Comparison of ENCODE assay signal across 10 cellular contexts in the genomic region with DNA sequence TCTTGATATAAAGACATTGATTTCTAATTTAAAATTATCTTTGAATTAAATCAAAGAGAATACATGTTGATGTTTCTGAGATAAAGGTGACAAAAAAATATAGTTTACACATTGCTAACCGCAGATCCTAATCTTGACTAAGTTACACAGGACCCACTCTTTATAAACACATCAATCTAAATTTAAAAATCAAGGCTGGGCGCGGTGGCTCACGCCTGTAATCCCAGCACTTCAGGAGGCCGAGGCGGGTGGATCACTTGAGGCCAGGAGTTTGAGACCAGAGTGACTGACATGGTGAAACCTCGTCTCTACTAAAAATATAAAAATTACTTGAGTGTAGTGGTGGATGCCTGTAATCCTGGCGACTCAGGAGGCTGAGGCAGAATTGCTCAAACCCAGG. TPM values are rescaled to one million over a fixed set of nuclear protein-coding genes. Genes with fewer than 3 reads are reported as not detected.
A peak's percentile ranks its signal among the peaks of the same experiment; 100 is the strongest.
DNase-seq lines count a peak whose midpoint lies in the region; ATAC-seq and TF ChIP-seq lines count a peak whose summit lies in the region.
"Had no signal": no experiment of that assay in that cellular context is flagged by ENCODE, and none has a peak within 500 bp of the region (broad histone marks: within the 10 kb centered on the region; RNA-seq: fewer than 3 reads in every experiment).

No MANE protein-coding gene starts in this region.

- POLR2A ChIA-PET in activated CD4-positive, alpha-beta T cell treated with anti-CD3 and anti-CD28 coated beads for 36 hours (lab: Charles Lee): interaction anchor here (0.7 kb wide), 1 partner anchor 136 kb away, joined by 7 read pairs; no protein-coding TSS in a partner anchor
- POLR2A ChIA-PET in activated B cell treated with CpG ODN at 0.5 μM for 24 hours (lab: Charles Lee): interaction anchor here (0.7 to 1.7 kb wide), 2 partner anchors 28 to 34 kb away, joined by 3 to 4 read pairs; no protein-coding TSS in a partner anchor

- peaks cover 7% of the 10 kb centered on the region for H3K4me1 ChIP-seq in smooth muscle cell (ENCODE audit: low read depth)

- no peaks in the 10 kb centered on the region for H3K27me3 Mint-ChIP-seq in activated CD4-positive, alpha-beta T cell treated with anti-CD3 and anti-CD28 coated beads for 36 hours
- H3K27me3 Mint-ChIP-seq in activated B cell treated with CpG ODN at 0.5 μM for 24 hours (no peaks in the 10 kb centered on the region), glutamatergic neuron (ENCODE audit: unreplicated experiment) (no peaks in the 10 kb centered on the region)

- H3K9ac ChIP-seq in smooth muscle cell (ENCODE audit: low read depth): peak overlapping the region; percentile 98

- 80% methylated on average over 8 of the region's 8 CpGs for WGBS in smooth muscle cell (ENCODE audit: low lambda C conversion rate)

- H3K4me1 Mint-ChIP-seq in activated CD4-positive, alpha-beta T cell treated with anti-CD3 and anti-CD28 coated beads for 36 hours: peaks cover 9% of the 10 kb centered on the region
- H3K4me1 Mint-ChIP-seq in activated B cell treated with CpG ODN at 0.5 μM for 24 hours: peaks cover 18% of the 10 kb centered on the region
- H3K4me1 Mint-ChIP-seq in glutamatergic neuron (ENCODE audit: low read depth, unreplicated experiment): no peaks in the 10 kb centered on the region

- H4K20me1 ChIP-seq in smooth muscle cell (ENCODE audit: low read depth): peaks cover 60% of the 10 kb centered on the region

- H3K36me3 ChIP-seq in smooth muscle cell (ENCODE audit: low read depth): no peaks in the 10 kb centered on the region
- H3K36me3 ChIP-seq: brain microvascular endothelial cell had no signal

- peak overlapping the region; percentile 98 for H3K4me2 ChIP-seq in smooth muscle cell

- peaks cover 4% of the 10 kb centered on the region for H3F3A ChIP-seq in smooth muscle cell (ENCODE audit: low read depth)

- intact Hi-C loops in activated CD4-positive, alpha-beta T cell treated with anti-CD3 and anti-CD28 coated beads for 36 hours (cut with DNase I, micrococcal nuclease): loop anchor here in 1 of 2 experiments (5.0 kb wide), 3 partner anchors 147 to 1903 kb away; partner anchors contain the start of gene RBX1
- intact Hi-C loops in activated B cell treated with CpG ODN at 0.5 μM for 24 hours (cut with micrococcal nuclease): loop anchor here (5.0 kb wide), 1 partner anchor 232 kb away; the partner anchor contains the start of gene TTLL1

- no peak overlapping the region for H2AFZ ChIP-seq in smooth muscle cell (ENCODE audit: low read depth)

- ATAC-seq in activated CD4-positive, alpha-beta T cell treated with anti-CD3 and anti-CD28 coated beads for 36 hours: no peak
- ATAC-seq in activated B cell treated with CpG ODN at 0.5 μM for 24 hours (ENCODE audit: low read depth) (no peak), GM21423 (IDR thresholded peaks at IDR 0.05; ENCODE audit: unreplicated experiment) (no peak), GM19324 (IDR thresholded peaks at IDR 0.05; ENCODE audit: low FRiP score, unreplicated experiment) (no peak)

- no peak overlapping the region for H3K27ac Mint-ChIP-seq in activated CD4-positive, alpha-beta T cell treated with anti-CD3 and anti-CD28 coated beads for 36 hours
- no peak overlapping the region for H3K27ac Mint-ChIP-seq in activated B cell treated with CpG ODN at 0.5 μM for 24 hours
- no peak overlapping the region for H3K27ac Mint-ChIP-seq in glutamatergic neuron (ENCODE audit: unreplicated experiment)

- H3K27me3 ChIP-seq in smooth muscle cell (ENCODE audit: low read depth): no peaks in the 10 kb centered on the region
- H3K27me3 ChIP-seq: brain microvascular endothelial cell had no signal

- no peaks in the 10 kb centered on the region for H3K9me3 ChIP-seq in smooth muscle cell (replicated peaks; ENCODE audit: low read depth)

- peak overlapping the region; percentile 98 for H3K27ac ChIP-seq in smooth muscle cell (ENCODE audit: low read depth)

- H3K79me2 ChIP-seq in smooth muscle cell (ENCODE audit: low read depth): peaks cover 64% of the 10 kb centered on the region

- no peaks in the 10 kb centered on the region for H3K9me3 Mint-ChIP-seq in activated CD4-positive, alpha-beta T cell treated with anti-CD3 and anti-CD28 coated beads for 36 hours (ENCODE audit: low read depth)
- no peaks in the 10 kb centered on the region for H3K9me3 Mint-ChIP-seq in activated B cell treated with CpG ODN at 0.5 μM for 24 hours
- peaks cover 3% of the 10 kb centered on the region for H3K9me3 Mint-ChIP-seq in glutamatergic neuron (ENCODE audit: unreplicated experiment)

- H3K36me3 Mint-ChIP-seq in activated CD4-positive, alpha-beta T cell treated with anti-CD3 and anti-CD28 coated beads for 36 hours (ENCODE audit: low read depth): peaks cover 3% of the 10 kb centered on the region
- peaks cover 2% of the 10 kb centered on the region for H3K36me3 Mint-ChIP-seq in activated B cell treated with CpG ODN at 0.5 μM for 24 hours (ENCODE audit: low read depth)
- H3K36me3 Mint-ChIP-seq in glutamatergic neuron (ENCODE audit: unreplicated experiment): no peaks in the 10 kb centered on the region

- H3K4me3 ChIP-seq in smooth muscle cell: peak overlapping the region; percentile 95

- H3K4me3 Mint-ChIP-seq in activated CD4-positive, alpha-beta T cell treated with anti-CD3 and anti-CD28 coated beads for 36 hours: peak overlapping the region; percentile 44
- H3K4me3 Mint-ChIP-seq in activated B cell treated with CpG ODN at 0.5 μM for 24 hours (peak overlapping the region; percentile 16), glutamatergic neuron (ENCODE audit: unreplicated experiment) (peak overlapping the region; percentile 52)

- TF ChIP-seq CTCF in activated B cell treated with CpG ODN at 0.5 μM for 24 hours (IDR thresholded peaks at IDR 0.05) (no peak), glutamatergic neuron (IDR thresholded peaks at IDR 0.05; ENCODE audit: partially characterized antibody, unreplicated experiment) (no peak), smooth muscle cell (IDR thresholded peaks at IDR 0.05; ENCODE audit: borderline replicate concordance, insufficient read depth, poor library complexity, severe bottlenecking) (no peak)

- CTCF ChIA-PET in activated CD4-positive, alpha-beta T cell treated with anti-CD3 and anti-CD28 coated beads for 36 hours (lab: Charles Lee): interaction anchor here (0.7 kb wide), 1 partner anchor 19 kb away, joined by 4 read pairs; no protein-coding TSS in a partner anchor
- CTCF ChIA-PET in activated B cell treated with CpG ODN at 0.5 μM for 24 hours (lab: Charles Lee): interaction anchor here (1.5 to 2.9 kb wide), 2 partner anchors 12 to 13 kb away, joined by 5 to 18 read pairs; no protein-coding TSS in a partner anchor

- DNase-seq in activated CD4-positive, alpha-beta T cell treated with anti-CD3 and anti-CD28 coated beads for 36 hours: no peak
- no peak for DNase-seq in activated CD4-positive, alpha-beta T cell treated with anti-CD3 and anti-CD28 coated beads for 1 hour
- DNase-seq in activated B cell treated with CpG ODN at 0.5 μM for 24 hours: no peak
- no peak for DNase-seq in glutamatergic neuron
- DNase-seq in smooth muscle cell (lab: John Stamatoyannopoulos, UW; ENCODE audit: unreplicated experiment): no peak
- no peak for DNase-seq in CD1c-positive myeloid dendritic cell (ENCODE audit: extremely low spot score)
- DNase-seq: brain microvascular endothelial cell, Kasumi-1 had no signal

RNA-seq across cellular contexts. Expression of gene ARFGAP3, which starts 1.9 kb away (rescaled TPM):
- total RNA-seq in activated CD4-positive, alpha-beta T cell treated with anti-CD3 and anti-CD28 coated beads for 36 hours: 10 to 100 TPM; 22.5 to 23.0 TPM
- total RNA-seq in activated B cell treated with CpG ODN at 0.5 μM for 24 hours: 35.2 and 37.3 TPM in 2 replicates
- total RNA-seq in glutamatergic neuron (ENCODE audit: unreplicated experiment): 18.4 TPM
- total RNA-seq in smooth muscle cell: 89.9 and 120 TPM in 2 replicates
- polyA plus RNA-seq in smooth muscle cell: 68.4 and 69.2 TPM in 2 replicates
